28 cellular contexts compared by ENCODE assay signal in the genomic region with DNA sequence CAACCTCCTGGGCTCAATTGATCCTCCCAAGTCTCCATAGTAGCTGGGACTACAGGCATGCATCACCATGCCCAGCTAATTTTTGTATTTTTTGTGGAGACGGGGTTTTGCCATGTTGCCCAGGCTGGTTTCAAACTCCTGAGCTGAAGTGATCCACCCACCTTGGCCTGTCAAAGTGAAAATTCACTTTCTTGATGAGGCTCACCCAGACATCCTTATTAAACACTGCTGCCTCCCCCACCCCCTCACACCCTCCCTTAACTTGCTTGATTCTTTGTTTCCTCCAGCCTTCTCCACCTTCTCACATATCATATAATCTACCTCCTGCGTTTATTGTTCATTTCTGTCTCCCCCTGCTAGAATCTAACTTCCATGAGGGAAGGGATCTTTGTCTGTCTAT.
"Had no signal": no experiment of that assay in that cellular context is flagged by ENCODE, and none has a peak within 500 bp of the region (broad histone marks: within the 10 kb centered on the region; RNA-seq: fewer than 3 reads in every experiment).

No MANE protein-coding gene starts in this region.

- DNase-seq: Karpas-422, MM.1S, MV-4-11, NCI-H1092, NCI-H1105, NCI-H1417 treated with DMSO at 0.1 percent for 48 hours, NCI-H1436 treated with DMSO at 0.1 percent for 48 hours, NCI-H1694 treated with DMSO at 0.1 percent for 48 hours, NCI-H187 treated with DMSO at 0.1 percent for 48 hours, NCI-H2029, NCI-H2081, NCI-H2171 treated with DMSO at 0.1 percent for 48 hours, NCI-H2227 treated with DMSO at 0.1 percent for 48 hours, NCI-H345, NCI-H446, NCI-H510A treated with DMSO at 0.1 percent for 48 hours, NCI-H524 treated with DMSO at 0.1 percent for 48 hours, NCI-H526 treated with DMSO at 0.1 percent for 48 hours, NCI-H774, PC-9, SHP77 treated with DMSO at 0.1 percent for 48 hours, SK-N-SH, SW 1271 had no signal

- H3K36me3 ChIP-seq: SJSA1 had no signal

- H3K9me3 ChIP-seq: SJSA1, SK-N-SH had no signal

- ATAC-seq: Panc1, Right ventricle myocardium inferior had no signal

- H3K27ac ChIP-seq: KMS-11, PC-9, RWPE1, SJSA1 had no signal

- H3K4me1 ChIP-seq: SJSA1 had no signal

- H3K4me3 ChIP-seq: PC-9, SJSA1 had no signal
